26 cellular contexts compared by ENCODE assay signal in genomic region chr12:111588010-111588409, GRCh38.
"Had no signal": no experiment of that assay in that cellular context is flagged by ENCODE, and none has a peak within 500 bp of the region (broad histone marks: within the 10 kb centered on the region; RNA-seq: fewer than 3 reads in every experiment).

No MANE protein-coding gene starts in this region.

- H3K4me3 ChIP-seq: hepatocyte, lung, pancreas, prostate gland, sigmoid colon, spleen, tibial nerve, upper lobe of left lung, vagina had no signal

- H3K9me3 Mint-ChIP-seq: naive thymus-derived CD8-positive, alpha-beta T cell; nephron; neural crest cell; stimulated activated effector memory CD8-positive, alpha-beta T cell treated with anti-CD3 and anti-CD28 coated beads, Interleukin-12 subunit alpha, Interleukin-12 subunit beta, amount 100 ng/mL, for 72 hours; stimulated activated naive CD8-positive, alpha-beta T cell treated with anti-CD3 and anti-CD28 coated beads, Interleukin-15, amount 100 ng/mL, for 72 hours had no signal

- H3K36me3 ChIP-seq: pancreas, prostate gland, sigmoid colon, tibial nerve, upper lobe of left lung, vagina had no signal

- ATAC-seq: left cardiac atrium; naive thymus-derived CD8-positive, alpha-beta T cell; pancreas; right cardiac atrium; stimulated activated effector memory CD8-positive, alpha-beta T cell treated with anti-CD3 and anti-CD28 coated beads, Interleukin-12 subunit alpha, Interleukin-12 subunit beta, amount 100 ng/mL, for 72 hours; stimulated activated naive CD8-positive, alpha-beta T cell treated with anti-CD3 and anti-CD28 coated beads, Interleukin-15, amount 100 ng/mL, for 72 hours had no signal

- H3K27ac Mint-ChIP-seq: nephron; stimulated activated effector memory CD8-positive, alpha-beta T cell treated with anti-CD3 and anti-CD28 coated beads, Interleukin-12 subunit alpha, Interleukin-12 subunit beta, amount 100 ng/mL, for 72 hours; stimulated activated naive CD8-positive, alpha-beta T cell treated with anti-CD3 and anti-CD28 coated beads, Interleukin-15, amount 100 ng/mL, for 72 hours had no signal

- H3K27me3 Mint-ChIP-seq: naive thymus-derived CD8-positive, alpha-beta T cell; stimulated activated naive CD8-positive, alpha-beta T cell treated with anti-CD3 and anti-CD28 coated beads, Interleukin-15, amount 100 ng/mL, for 72 hours had no signal

- H3K4me3 Mint-ChIP-seq: nephron; neural crest cell; stimulated activated effector memory CD8-positive, alpha-beta T cell treated with anti-CD3 and anti-CD28 coated beads, Interleukin-12 subunit alpha, Interleukin-12 subunit beta, amount 100 ng/mL, for 72 hours; stimulated activated naive CD8-positive, alpha-beta T cell treated with anti-CD3 and anti-CD28 coated beads, Interleukin-15, amount 100 ng/mL, for 72 hours had no signal

- FAIRE-seq: keratinocyte, pancreas, small intestine had no signal

- H3K4me1 Mint-ChIP-seq: nephron; neural crest cell; stimulated activated effector memory CD8-positive, alpha-beta T cell treated with anti-CD3 and anti-CD28 coated beads, Interleukin-12 subunit alpha, Interleukin-12 subunit beta, amount 100 ng/mL, for 72 hours had no signal

- H3K9me3 ChIP-seq: pancreas, prostate gland, sigmoid colon, spleen, tibial nerve, upper lobe of left lung, vagina had no signal

- DNase-seq: kidney glomerular epithelial cell; left cardiac atrium; mesendoderm; midbrain; naive thymus-derived CD8-positive, alpha-beta T cell; nucleus accumbens; retina; right cardiac atrium; sigmoid colon; small intestine; spleen; stimulated activated CD4-positive, alpha-beta T cell treated with anti-CD3 and anti-CD28 coated beads, Interleukin-4, amount 100 ng/mL, for 24 hours; stimulated activated naive CD4-positive, alpha-beta T cell treated with Interleukin-2 at 50 U/mL for 16 hours; stimulated activated naive CD8-positive, alpha-beta T cell treated with anti-CD3 and anti-CD28 coated beads, Interleukin-15, amount 100 ng/mL, for 72 hours; substantia nigra; upper lobe of left lung had no signal

- H3K27me3 ChIP-seq: hepatocyte, pancreas, sigmoid colon, spleen, tibial nerve, upper lobe of left lung, vagina had no signal

- H3K27ac ChIP-seq: hepatocyte, pancreas, prostate gland, spleen, tibial nerve, upper lobe of left lung, vagina had no signal

- H2AFZ ChIP-seq: hepatocyte had no signal

- H3K4me1 ChIP-seq: prostate gland had no signal
